1 cellular context compared by ENCODE assay signal in genomic region chr20:11935754-11936551, GRCh38.
TF ChIP-seq lines count a peak whose summit lies in the region.

No MANE protein-coding gene starts in this region.

TF ChIP-seq in HEK293, 187 proteins besides CTCF, POLR2A, EP300 and RAD21 (continued from another document):
- TF ChIP-seq ZBTB11 (tag by site-specific recombination; conservative IDR thresholded peaks at IDR 0.05; ENCODE audit: low read depth) (no peak), ZNF449 (tag by site-specific recombination; IDR thresholded peaks at IDR 0.05) (peak; percentile 59), ZNF37A (tag by site-specific recombination; IDR thresholded peaks at IDR 0.05) (no peak), ZBTB26 (tag by site-specific recombination; optimal IDR thresholded peaks at IDR 0.05) (no peak), SCRT2 (tag by site-specific recombination; IDR thresholded peaks at IDR 0.05) (0 out of 2 replicates have a peak, but pooled peaks have one; percentile 42), BCL11B (tag by site-specific recombination; IDR thresholded peaks at IDR 0.05; ENCODE audit: low read depth) (no peak), ZNF629 (tag by site-specific recombination; IDR thresholded peaks at IDR 0.05) (0 out of 2 replicates have a peak, but pooled peaks have one; percentile 21)
